29 cellular contexts compared by ENCODE assay signal in the genomic region with DNA sequence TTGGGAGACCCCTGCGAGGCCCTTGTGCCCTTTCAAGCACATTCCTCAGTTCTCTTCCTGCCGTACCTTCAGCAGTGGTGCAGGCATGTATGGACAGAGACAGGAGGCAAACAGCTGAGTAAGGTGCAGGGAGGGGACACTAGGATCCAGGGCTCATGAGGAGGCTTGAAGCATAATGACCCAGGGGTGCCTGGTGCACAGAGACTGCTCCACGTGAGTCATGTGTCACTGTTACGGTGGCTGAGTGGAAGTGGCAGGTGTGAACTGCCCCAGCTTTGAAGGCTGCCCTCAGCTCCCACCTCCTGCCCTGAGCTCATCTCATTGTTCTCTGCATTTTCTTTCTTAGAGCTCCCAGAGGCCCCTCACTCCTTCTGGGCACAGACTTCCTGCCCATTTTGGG.
"Had no signal": no experiment of that assay in that cellular context is flagged by ENCODE, and none has a peak within 500 bp of the region (broad histone marks: within the 10 kb centered on the region; RNA-seq: fewer than 3 reads in every experiment).

No MANE protein-coding gene starts in this region.

- H3K4me3 ChIP-seq: left lung, lower lobe of right lung, neural progenitor cell, ovary, right atrium auricular region, right lobe of liver, smooth muscle cell, stomach, testis, thyroid gland, transverse colon, upper lobe of left lung, vagina had no signal

- H3K27ac Mint-ChIP-seq: mesothelial cell of epicardium; natural killer cell; nephron progenitor cell; neural progenitor cell; progenitor cell of endocrine pancreas; stimulated activated naive B cell treated with anti-CD40 and anti-IgM and Interleukin-4, amounts not matched to agents 10 μg/mL and 1 μg/mL and 100 μg/mL, for 72 hours had no signal

- DNase-seq: hippocampal formation; kidney glomerular epithelial cell; left colon; left lung; lower lobe of right lung; mesendoderm; naive B cell; natural killer cell; nephron progenitor cell; ovary; right lobe of liver; stimulated activated CD4-positive, alpha-beta T cell treated with anti-CD3 and anti-CD28 coated beads, Interleukin-1b, Interleukin-23, amount 100 ng/mL, for 48 hours; stimulated activated CD4-positive, alpha-beta T cell treated with anti-CD3 and anti-CD28 coated beads, Interleukin-2, amount 100 ng/mL, for 48 hours; stimulated activated CD4-positive, alpha-beta T cell treated with anti-CD3 and anti-CD28 coated beads, Interleukin-4, amount 100 ng/mL, for 4 hours; stimulated activated CD8-positive, alpha-beta memory T cell treated with anti-CD3 and anti-CD28 coated beads, Interleukin-4, amount 100 ng/mL, for 48 hours; stimulated activated naive B cell treated with anti-CD40 and anti-IgM and Interleukin-4, amounts not matched to agents 10 μg/mL and 1 μg/mL and 100 μg/mL, for 72 hours; stimulated activated naive CD8-positive, alpha-beta T cell treated with anti-CD3 and anti-CD28 coated beads, Interleukin-15, Interleukin-2, amounts not matched to agents 100 U/mL and 50 U/mL, for 24 hours; stomach; testis; thyroid gland; transverse colon; upper lobe of left lung had no signal

- H3K9ac ChIP-seq: neural progenitor cell had no signal

- H3K27me3 ChIP-seq: neural progenitor cell, ovary, right atrium auricular region, right lobe of liver, stomach, testis, thyroid gland, transverse colon, upper lobe of left lung, vagina had no signal

- H3K36me3 ChIP-seq: left lung, lower lobe of right lung, neural progenitor cell, ovary, right atrium auricular region, right lobe of liver, stomach, thyroid gland, transverse colon, upper lobe of left lung, vagina had no signal

- FAIRE-seq: keratinocyte had no signal

- H3K27ac ChIP-seq: left lung, lower lobe of right lung, neural progenitor cell, ovary, right atrium auricular region, right lobe of liver, stomach, testis, thyroid gland, transverse colon, upper lobe of left lung, vagina had no signal

- H3K9me3 ChIP-seq: left lung, lower lobe of right lung, ovary, right atrium auricular region, right lobe of liver, stomach, testis, thyroid gland, transverse colon, upper lobe of left lung, vagina had no signal

- H3K9me3 Mint-ChIP-seq: mesothelial cell of epicardium; natural killer cell; nephron progenitor cell; neural progenitor cell; stimulated activated naive B cell treated with anti-CD40 and anti-IgM and Interleukin-4, amounts not matched to agents 10 μg/mL and 1 μg/mL and 100 μg/mL, for 72 hours had no signal

- H3K4me1 ChIP-seq: testis had no signal

- H2AFZ ChIP-seq: neural progenitor cell had no signal

- H3K36me3 Mint-ChIP-seq: mesothelial cell of epicardium; naive B cell; natural killer cell; neural progenitor cell; stimulated activated naive B cell treated with anti-CD40 and anti-IgM and Interleukin-4, amounts not matched to agents 10 μg/mL and 1 μg/mL and 100 μg/mL, for 72 hours had no signal

- H3K4me1 Mint-ChIP-seq: naive B cell; natural killer cell; stimulated activated naive B cell treated with anti-CD40 and anti-IgM and Interleukin-4, amounts not matched to agents 10 μg/mL and 1 μg/mL and 100 μg/mL, for 72 hours had no signal

- ATAC-seq: left colon; left lung; lower lobe of right lung; natural killer cell; right lobe of liver; stimulated activated naive B cell treated with anti-CD40 and anti-IgM and Interleukin-4, amounts not matched to agents 10 μg/mL and 1 μg/mL and 100 μg/mL, for 72 hours; stimulated activated naive CD8-positive, alpha-beta T cell treated with anti-CD3 and anti-CD28 coated beads, Interleukin-15, Interleukin-2, amounts not matched to agents 100 U/mL and 50 U/mL, for 24 hours had no signal

- H3K4me2 ChIP-seq: neural progenitor cell, smooth muscle cell had no signal

- H3K4me3 Mint-ChIP-seq: mesothelial cell of epicardium; natural killer cell; nephron progenitor cell; neural progenitor cell; stimulated activated naive B cell treated with anti-CD40 and anti-IgM and Interleukin-4, amounts not matched to agents 10 μg/mL and 1 μg/mL and 100 μg/mL, for 72 hours had no signal
